11 cellular contexts compared by ENCODE assay signal in the genomic region with DNA sequence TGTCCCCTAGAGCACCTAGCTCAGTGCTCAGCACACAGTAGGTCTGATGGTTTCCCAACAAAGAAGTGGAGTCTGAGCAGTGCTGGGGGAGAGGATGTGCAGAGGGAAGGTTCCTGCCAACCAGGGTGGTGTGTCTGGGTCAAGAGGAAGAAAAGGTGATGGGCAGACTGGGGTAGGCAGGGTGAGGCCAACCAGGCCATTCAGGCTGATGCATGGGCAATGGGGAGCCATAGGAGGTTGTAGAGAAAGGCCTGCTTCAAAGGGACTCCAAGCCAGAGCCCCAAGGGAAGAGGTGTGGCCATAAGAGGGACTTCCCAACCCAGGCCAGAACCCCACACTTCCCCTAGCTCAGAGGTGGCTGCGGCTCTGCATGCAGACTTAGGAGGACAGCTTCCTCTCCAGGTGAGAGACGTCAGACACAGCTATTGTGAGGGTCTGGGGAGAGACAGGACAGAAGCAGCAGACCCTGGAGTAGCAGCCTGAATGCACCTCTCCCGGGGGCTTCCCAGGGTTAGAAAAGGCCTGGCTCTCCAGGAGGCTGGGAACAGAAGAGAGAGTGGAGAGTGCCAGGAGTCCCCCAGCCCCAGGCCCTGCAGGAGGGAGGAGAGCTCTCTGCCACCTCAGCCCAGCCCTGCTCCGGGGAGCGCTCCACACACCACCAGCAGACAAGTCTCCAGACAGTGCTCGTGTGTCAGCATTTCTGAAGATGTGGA.
DNase-seq lines count a peak whose midpoint lies in the region; ATAC-seq and TF ChIP-seq lines count a peak whose summit lies in the region.
"Had no signal": no experiment of that assay in that cellular context is flagged by ENCODE, and none has a peak within 500 bp of the region (broad histone marks: within the 10 kb centered on the region; RNA-seq: fewer than 3 reads in every experiment).

No MANE protein-coding gene starts in this region.

- no peak overlapping the region for H3K4me3 Mint-ChIP-seq in activated naive CD8-positive, alpha-beta T cell treated with anti-CD3 and anti-CD28 coated beads, Interleukin-2, amount 10 ng/mL, durations not matched to agents 7 days and 5 days
- H3K4me3 Mint-ChIP-seq: HFFc6 had no signal

- POLR2A ChIA-PET in activated naive CD8-positive, alpha-beta T cell treated with anti-CD3 and anti-CD28 coated beads, Interleukin-2, amount 10 ng/mL, durations not matched to agents 7 days and 5 days (lab: Charles Lee), result interaction anchor here (0.7 to 0.9 kb wide), 2 partner anchors 67 to 86 kb away, joined by 3 read pairs; no protein-coding TSS in a partner anchor

- peak overlapping the region; percentile 76 for H3K27ac Mint-ChIP-seq in activated naive CD8-positive, alpha-beta T cell treated with anti-CD3 and anti-CD28 coated beads, Interleukin-2, amount 10 ng/mL, durations not matched to agents 7 days and 5 days
- H3K27ac Mint-ChIP-seq: HFFc6 had no signal

- no peaks in the 10 kb centered on the region for H3K27me3 ChIP-seq in tibial artery
- H3K27me3 ChIP-seq: MG63 had no signal

- peaks cover 4% of the 10 kb centered on the region for H3K27me3 Mint-ChIP-seq in activated naive CD8-positive, alpha-beta T cell treated with anti-CD3 and anti-CD28 coated beads, Interleukin-2, amount 10 ng/mL, durations not matched to agents 7 days and 5 days

- in situ Hi-C loops in GM13977 (cut with MboI; ENCODE audit: low pct_unique_long_range_greater_than_20kb, low sequenced_read_pairs, unreplicated experiment), result no loop called here

- no peak for TF ChIP-seq CTCF in GM13977 (IDR thresholded peaks at IDR 0.05; ENCODE audit: extremely low read depth, insufficient read depth, missing control alignments)
- no peak for TF ChIP-seq CTCF in tibial artery (IDR thresholded peaks at IDR 0.05)

- H3K4me1 Mint-ChIP-seq in activated naive CD8-positive, alpha-beta T cell treated with anti-CD3 and anti-CD28 coated beads, Interleukin-2, amount 10 ng/mL, durations not matched to agents 7 days and 5 days, result peaks cover 13% of the 10 kb centered on the region

- H3K4me1 ChIP-seq in tibial artery, result peaks cover 0 to 7% (median 2%) of the 10 kb centered on the region in 4 donors

- H3K36me3 ChIP-seq in tibial artery, result no peaks in the 10 kb centered on the region
- H3K36me3 ChIP-seq: MG63 had no signal

- no peak overlapping the region for H3K27ac ChIP-seq in tibial artery

- ATAC-seq in GM19035 (IDR thresholded peaks at IDR 0.05; ENCODE audit: unreplicated experiment), result peak; percentile 60
- ATAC-seq in HG03108 (IDR thresholded peaks at IDR 0.05; ENCODE audit: unreplicated experiment), result peak; percentile 83
- peak; percentile 97 for ATAC-seq in activated naive CD8-positive, alpha-beta T cell treated with anti-CD3 and anti-CD28 coated beads, Interleukin-2, amount 10 ng/mL, durations not matched to agents 7 days and 5 days (ENCODE audit: low read depth)

- no peaks in the 10 kb centered on the region for H3K36me3 Mint-ChIP-seq in activated naive CD8-positive, alpha-beta T cell treated with anti-CD3 and anti-CD28 coated beads, Interleukin-2, amount 10 ng/mL, durations not matched to agents 7 days and 5 days

- H3K9me3 ChIP-seq in tibial artery, result no peaks in the 10 kb centered on the region
- H3K9me3 ChIP-seq: MG63 had no signal

- H3K9me3 Mint-ChIP-seq in activated naive CD8-positive, alpha-beta T cell treated with anti-CD3 and anti-CD28 coated beads, Interleukin-2, amount 10 ng/mL, durations not matched to agents 7 days and 5 days, result no peaks in the 10 kb centered on the region
- H3K9me3 Mint-ChIP-seq: HFFc6 had no signal

- DNase-seq in GM13977 (ENCODE audit: low spot score) (peak; percentile 61), NCI-H146 (lab: John Stamatoyannopoulos, UW) (no peak), NCI-H2196 treated with DMSO at 0.1 percent for 48 hours (lab: John Stamatoyannopoulos, UW; ENCODE audit: unreplicated experiment) (no peak), tibial artery (no peak), AG08396 (ENCODE audit: low spot score) (no peak)
- DNase-seq in activated naive CD8-positive, alpha-beta T cell treated with anti-CD3 and anti-CD28 coated beads, Interleukin-2, amount 10 ng/mL, durations not matched to agents 7 days and 5 days, result peak; percentile 46
- DNase-seq: activated CD8-positive, alpha-beta memory T cell treated with anti-CD3 and anti-CD28 coated beads, Interleukin-2, amount 50 U/mL, for 4 hours; HFFc6 had no signal

- no peak overlapping the region for H3K4me3 ChIP-seq in tibial artery
- H3K4me3 ChIP-seq: MG63 had no signal

- intact Hi-C loops in tibial artery (cut with DNase I; ENCODE audit: low total_unique reads), result no loop called here

Comparison
In these comparisons a context has a peak if more than half of its experiments do, and no peak if none do; other contexts are left out.
1. DNase-seq: peak in GM13977 (single experiment) and activated naive CD8-positive, alpha-beta T cell treated with anti-CD3 and anti-CD28 coated beads, Interleukin-2, amount 10 ng/mL, durations not matched to agents 7 days and 5 days (single experiment); none in NCI-H146 (single experiment), NCI-H2196 treated with DMSO at 0.1 percent for 48 hours (single experiment), tibial artery (0 of 2) and AG08396 (single experiment).
2. Peak in every context shown above with its lines, with median percentiles within 50 percentile points of each other: ATAC-seq.